ENCODE assay signal across 8 cellular contexts in genomic region chr3:50450135-50450911, GRCh38. TPM values are rescaled to one million over a fixed set of nuclear protein-coding genes. Genes with fewer than 3 reads are reported as not detected.
A peak's percentile ranks its signal among the peaks of the same experiment; 100 is the strongest.
DNase-seq lines count a peak whose midpoint lies in the region; TF ChIP-seq lines count a peak whose summit lies in the region.

No MANE protein-coding gene starts in this region.

- H2BK120ac ChIP-seq in H9 (ENCODE audit: low read depth, low read length, poor library complexity, severe bottlenecking), result no peak overlapping the region

- H4K91ac ChIP-seq in H9 (ENCODE audit: insufficient read length, low read depth, low read length), result no peak overlapping the region

- peak overlapping the region in 5 of 8 donors; percentile 9 to 55 (median 27) for H3K4me3 ChIP-seq in spleen

- H3K23ac ChIP-seq in H9 (ENCODE audit: insufficient read length, low read depth, low read length), result no peak overlapping the region

- CTCF ChIA-PET in activated naive CD4-positive, alpha-beta T cell treated with anti-CD3 and anti-CD28 coated beads, Interleukin-2, amount 10 ng/mL, durations not matched to agents 7 days and 5 days (lab: Charles Lee), result no interaction called here

- no peaks in the 10 kb centered on the region for H3K27me3 ChIP-seq in spleen (replicated peaks in 1 of 7)
- H3K27me3 ChIP-seq in H9 (ENCODE audit: insufficient read depth, low read length), result no peaks in the 10 kb centered on the region

- H3K4ac ChIP-seq in H9 (ENCODE audit: low read depth, low read length), result no peak overlapping the region

- no peaks in the 10 kb centered on the region for H3K9me3 ChIP-seq in spleen
- no peaks in the 10 kb centered on the region for H3K9me3 ChIP-seq in H9 (ENCODE audit: control insufficient read depth, low read depth, low read length)

- no peak overlapping the region; the same call in 1 of the 2 replicates for H3K14ac ChIP-seq in H9 (ENCODE audit: insufficient read depth, low read length)

- peak; percentile 18 to 84 (median 43) for DNase-seq in T-helper 1 cell
- peak; percentile 85 for DNase-seq in activated naive CD4-positive, alpha-beta T cell treated with anti-CD3 and anti-CD28 coated beads, Interleukin-2, amount 10 ng/mL, durations not matched to agents 7 days and 5 days
- peak in 34 of 51 donors; percentile 4 to 67 (median 36) for DNase-seq in hypothalamus (lab: John Stamatoyannopoulos, UW)
- DNase-seq in spleen, result peak; percentile 90
- DNase-seq in H9, result no peak
- DNase-seq in foreskin melanocyte, result no peak
- no peak for DNase-seq in NCI-H1105 (lab: John Stamatoyannopoulos, UW)
- DNase-seq in NCI-H524 treated with DMSO at 0.1 percent for 48 hours (lab: John Stamatoyannopoulos, UW), result no peak

- no peak overlapping the region for H3T11ph ChIP-seq in H9 (ENCODE audit: low read length)

- H3K36me3 ChIP-seq in spleen, result no peaks in the 10 kb centered on the region

- no peak overlapping the region for H2BK15ac ChIP-seq in H9 (ENCODE audit: low read depth, low read length)

- H2BK12ac ChIP-seq in H9 (ENCODE audit: insufficient read length, low read depth, low read length), result no peak overlapping the region

- no peak overlapping the region for H3K4me2 ChIP-seq in H9 (ENCODE audit: insufficient read depth, insufficient read length, low read length)

- H2BK5ac ChIP-seq in H9 (ENCODE audit: insufficient read length, low read length), result no peak overlapping the region

- no peaks in the 10 kb centered on the region for H3K9me3 Mint-ChIP-seq in activated naive CD4-positive, alpha-beta T cell treated with anti-CD3 and anti-CD28 coated beads, Interleukin-2, amount 10 ng/mL, durations not matched to agents 7 days and 5 days
- no peaks in the 10 kb centered on the region for H3K9me3 Mint-ChIP-seq in H9

- no peak overlapping the region for H3K18ac ChIP-seq in H9 (ENCODE audit: insufficient read length, low read depth, low read length)

- H3K56ac ChIP-seq in H9 (ENCODE audit: insufficient read length, low read depth, low read length), result no peak overlapping the region

- TF ChIP-seq CTCF in spleen (IDR thresholded peaks at IDR 0.05 in 8 of 11, conservative IDR thresholded peaks at IDR 0.05 in 3 of 11) (no peak), H9 (conservative IDR thresholded peaks at IDR 0.05) (no peak)

- peak overlapping the region; percentile 96 for H3K27ac Mint-ChIP-seq in activated naive CD4-positive, alpha-beta T cell treated with anti-CD3 and anti-CD28 coated beads, Interleukin-2, amount 10 ng/mL, durations not matched to agents 7 days and 5 days
- peak overlapping the region in 1 of 3 experiments; percentile 94; a peak in 2 of 7 replicates for H3K27ac Mint-ChIP-seq in H9

- no peaks in the 10 kb centered on the region for H3K79me1 ChIP-seq in H9 (ENCODE audit: insufficient read depth, low read depth, low read length, poor library complexity, severe bottlenecking)

- no peak overlapping the region for H4K8ac ChIP-seq in H9 (replicated peaks; ENCODE audit: insufficient read length, low read depth, low read length)

- H2BK20ac ChIP-seq in H9 (ENCODE audit: low read depth, low read length, poor library complexity, severe bottlenecking), result no peak overlapping the region

- H3K4me1 Mint-ChIP-seq in activated naive CD4-positive, alpha-beta T cell treated with anti-CD3 and anti-CD28 coated beads, Interleukin-2, amount 10 ng/mL, durations not matched to agents 7 days and 5 days, result peaks cover 30% of the 10 kb centered on the region
- peaks cover 20 to 42% of the 10 kb centered on the region in 2 experiments for H3K4me1 Mint-ChIP-seq in H9

- no peaks in the 10 kb centered on the region for H4K20me1 ChIP-seq in H9 (ENCODE audit: control insufficient read depth, insufficient read depth, insufficient read length)

- H3K23me2 ChIP-seq in H9 (ENCODE audit: insufficient read length, low read depth, low read length, poor library complexity, severe bottlenecking), result no peaks in the 10 kb centered on the region

- no peak overlapping the region for H2AK5ac ChIP-seq in H9 (ENCODE audit: insufficient read length, low read length)

- H3K27ac ChIP-seq in spleen (peak overlapping the region in 7 of 8 donors; percentile 48 to 81 (median 70)), H9 (ENCODE audit: insufficient read length, low read depth, low read length) (no peak overlapping the region)

- H4K5ac ChIP-seq in H9 (ENCODE audit: insufficient read length, low read depth, low read length), result no peak overlapping the region

- no peak overlapping the region for H2AFZ ChIP-seq in H9 (ENCODE audit: low read length)

- TF ChIP-seq POLR2A in spleen (IDR thresholded peaks at IDR 0.05), result no peak

- H3K4me1 ChIP-seq in spleen (peaks cover 0 to 25% (median 12%) of the 10 kb centered on the region in 6 donors), H9 (ENCODE audit: insufficient read depth, low read length) (peaks cover 3% of the 10 kb centered on the region; the same call in 1 of the 2 replicates)

- H3K9ac ChIP-seq in H9 (ENCODE audit: extremely low read depth, insufficient read length, low read length), result no peak overlapping the region

- 19 to 28% (median 22%) methylated on average over 23 to 29 of the region's 29 CpGs for WGBS in spleen, 5 donors
- WGBS in H9 (ENCODE audit: extremely low coverage, insufficient read length, low lambda C conversion rate), result no CpG with 5 or more reads among the region's 29 CpGs

- peaks cover 14% of the 10 kb centered on the region for H3K27me3 Mint-ChIP-seq in activated naive CD4-positive, alpha-beta T cell treated with anti-CD3 and anti-CD28 coated beads, Interleukin-2, amount 10 ng/mL, durations not matched to agents 7 days and 5 days
- H3K27me3 Mint-ChIP-seq in H9 (ENCODE audit: low read depth), result no peaks in the 10 kb centered on the region

- intact Hi-C loops in spleen (cut with DNase I; ENCODE audit: low total_unique reads), result no loop called here

- H3K4me3 Mint-ChIP-seq in activated naive CD4-positive, alpha-beta T cell treated with anti-CD3 and anti-CD28 coated beads, Interleukin-2, amount 10 ng/mL, durations not matched to agents 7 days and 5 days, result peak overlapping the region; percentile 74
- no peak overlapping the region for H3K4me3 Mint-ChIP-seq in H9

- no peaks in the 10 kb centered on the region for H3K36me3 Mint-ChIP-seq in activated naive CD4-positive, alpha-beta T cell treated with anti-CD3 and anti-CD28 coated beads, Interleukin-2, amount 10 ng/mL, durations not matched to agents 7 days and 5 days
- no peaks in the 10 kb centered on the region for H3K36me3 Mint-ChIP-seq in H9 (ENCODE audit: insufficient read depth in 1 of 3, low read depth in 3 of 3)

- no peaks in the 10 kb centered on the region for H3K79me2 ChIP-seq in H9 (ENCODE audit: insufficient read depth, low read length)

RNA-seq across cellular contexts. Expression of gene CACNA2D2, which starts 53.1 kb away (rescaled TPM):
- total RNA-seq in spleen (1 to 10 TPM in 6 of 7 donors, under 1 TPM in 1; 0.85 to 3.2 (median 1.4) TPM), H9 (2021) (27.7 and 28.1 TPM in 2 replicates)
- polyA plus RNA-seq in spleen, result under 1 TPM; 0.24 to 0.64 (median 0.26) TPM

Comparison
In these comparisons a context has a peak if more than half of its experiments do, and no peak if none do; other contexts are left out.
1. DNase-seq: peak in T-helper 1 cell (5 of 5), activated naive CD4-positive, alpha-beta T cell treated with anti-CD3 and anti-CD28 coated beads, Interleukin-2, amount 10 ng/mL, durations not matched to agents 7 days and 5 days (single experiment), hypothalamus (34 of 51) and spleen (single experiment); none in H9 (single experiment), foreskin melanocyte (single experiment), NCI-H1105 (single experiment) and NCI-H524 treated with DMSO at 0.1 percent for 48 hours (single experiment).